1 cellular context compared by ENCODE assay signal in the genomic region with DNA sequence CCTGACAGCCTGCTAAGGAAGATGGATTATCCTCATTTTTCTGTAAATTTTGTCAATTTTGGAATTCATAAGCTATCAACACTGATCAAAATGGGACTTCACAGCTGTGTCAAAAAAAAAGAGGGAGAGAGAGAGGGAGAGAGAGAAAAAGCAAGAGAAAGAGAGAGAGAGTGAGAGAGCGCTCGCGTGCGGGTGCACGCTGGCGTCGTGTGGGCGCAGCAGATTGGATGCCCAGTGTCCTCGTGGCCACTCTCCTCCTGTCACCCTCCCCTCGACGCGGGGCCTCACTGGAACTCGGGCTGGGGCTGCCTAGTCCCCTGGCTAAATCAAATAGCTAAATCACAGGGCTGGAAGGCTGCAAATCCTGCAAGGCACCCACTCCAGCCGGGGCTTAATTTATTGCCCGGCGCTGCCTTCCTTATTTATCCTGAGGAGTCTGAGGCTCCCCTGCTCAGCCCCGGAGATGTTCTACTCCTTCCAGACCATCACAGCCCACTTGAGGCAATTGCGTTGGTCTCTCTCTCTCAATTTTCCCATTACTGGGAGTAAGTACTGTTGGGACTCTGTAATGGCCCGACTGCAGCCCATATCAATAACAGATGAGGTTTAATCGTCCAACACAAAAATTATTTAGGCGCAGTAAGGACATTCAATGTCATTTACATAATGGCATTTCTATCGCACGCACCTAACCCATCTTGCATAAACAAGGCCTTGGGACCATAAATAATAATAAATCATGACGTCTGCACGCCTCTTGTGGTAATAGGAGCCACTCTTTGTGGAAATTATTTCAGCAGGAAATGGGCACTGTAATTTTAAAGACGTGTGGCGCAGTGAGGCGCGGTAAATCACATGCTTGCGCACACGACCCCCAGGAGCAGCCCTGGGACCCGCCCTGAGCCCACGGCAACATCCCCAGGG.
TF ChIP-seq lines count a peak whose summit lies in the region.

No MANE protein-coding gene starts in this region.

TF ChIP-seq in HEK293, 187 proteins besides CTCF, POLR2A, EP300 and RAD21 (continued from another document):
- peak; percentile 65 for TF ChIP-seq OSR2 (tag by site-specific recombination; IDR thresholded peaks at IDR 0.05)
- TF ChIP-seq ZNF324 (tag by site-specific recombination; IDR thresholded peaks at IDR 0.05), result 0 out of 2 replicates have a peak, but pooled peaks have one; percentile 20
- no peak for TF ChIP-seq ZNF791 (tag by site-specific recombination; IDR thresholded peaks at IDR 0.05)
- TF ChIP-seq WT1 (tag by site-specific recombination; IDR thresholded peaks at IDR 0.05), result 0 out of 2 replicates have a peak, but pooled peaks have one; percentile 24
- peak; percentile 66 for TF ChIP-seq ZNF629 (tag by site-specific recombination; IDR thresholded peaks at IDR 0.05)
- TF ChIP-seq, protein P1, sequence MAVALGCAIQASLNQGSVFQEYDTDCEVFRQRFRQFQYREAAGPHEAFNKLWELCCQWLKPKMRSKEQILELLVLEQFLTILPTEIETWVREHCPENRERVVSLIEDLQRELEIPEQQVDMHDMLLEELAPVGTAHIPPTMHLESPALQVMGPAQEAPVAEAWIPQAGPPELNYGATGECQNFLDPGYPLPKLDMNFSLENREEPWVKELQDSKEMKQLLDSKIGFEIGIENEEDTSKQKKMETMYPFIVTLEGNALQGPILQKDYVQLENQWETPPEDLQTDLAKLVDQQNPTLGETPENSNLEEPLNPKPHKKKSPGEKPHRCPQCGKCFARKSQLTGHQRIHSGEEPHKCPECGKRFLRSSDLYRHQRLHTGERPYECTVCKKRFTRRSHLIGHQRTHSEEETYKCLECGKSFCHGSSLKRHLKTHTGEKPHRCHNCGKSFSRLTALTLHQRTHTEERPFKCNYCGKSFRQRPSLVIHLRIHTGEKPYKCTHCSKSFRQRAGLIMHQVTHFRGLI (tag by site-specific recombination; IDR thresholded peaks at IDR 0.05), result no peak
- TF ChIP-seq ZBTB8A (tag by site-specific recombination; IDR thresholded peaks at IDR 0.05), result peak; percentile 73
- TF ChIP-seq ZBTB21 (tag by site-specific recombination; IDR thresholded peaks at IDR 0.05), result 0 out of 2 replicates have a peak, but pooled peaks have one; percentile 14
- TF ChIP-seq, protein P2, sequence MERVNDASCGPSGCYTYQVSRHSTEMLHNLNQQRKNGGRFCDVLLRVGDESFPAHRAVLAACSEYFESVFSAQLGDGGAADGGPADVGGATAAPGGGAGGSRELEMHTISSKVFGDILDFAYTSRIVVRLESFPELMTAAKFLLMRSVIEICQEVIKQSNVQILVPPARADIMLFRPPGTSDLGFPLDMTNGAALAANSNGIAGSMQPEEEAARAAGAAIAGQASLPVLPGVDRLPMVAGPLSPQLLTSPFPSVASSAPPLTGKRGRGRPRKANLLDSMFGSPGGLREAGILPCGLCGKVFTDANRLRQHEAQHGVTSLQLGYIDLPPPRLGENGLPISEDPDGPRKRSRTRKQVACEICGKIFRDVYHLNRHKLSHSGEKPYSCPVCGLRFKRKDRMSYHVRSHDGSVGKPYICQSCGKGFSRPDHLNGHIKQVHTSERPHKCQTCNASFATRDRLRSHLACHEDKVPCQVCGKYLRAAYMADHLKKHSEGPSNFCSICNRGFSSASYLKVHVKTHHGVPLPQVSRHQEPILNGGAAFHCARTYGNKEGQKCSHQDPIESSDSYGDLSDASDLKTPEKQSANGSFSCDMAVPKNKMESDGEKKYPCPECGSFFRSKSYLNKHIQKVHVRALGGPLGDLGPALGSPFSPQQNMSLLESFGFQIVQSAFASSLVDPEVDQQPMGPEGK (tag by site-specific recombination; IDR thresholded peaks at IDR 0.05), result peak; percentile 36; the same call in 1 of the 2 replicates
- no peak for TF ChIP-seq ZNF654 (tag by site-specific recombination; IDR thresholded peaks at IDR 0.05; ENCODE audit: low read depth)
- TF ChIP-seq ZNF843 (tag by site-specific recombination; IDR thresholded peaks at IDR 0.05), result no peak
- TF ChIP-seq, protein P3, sequence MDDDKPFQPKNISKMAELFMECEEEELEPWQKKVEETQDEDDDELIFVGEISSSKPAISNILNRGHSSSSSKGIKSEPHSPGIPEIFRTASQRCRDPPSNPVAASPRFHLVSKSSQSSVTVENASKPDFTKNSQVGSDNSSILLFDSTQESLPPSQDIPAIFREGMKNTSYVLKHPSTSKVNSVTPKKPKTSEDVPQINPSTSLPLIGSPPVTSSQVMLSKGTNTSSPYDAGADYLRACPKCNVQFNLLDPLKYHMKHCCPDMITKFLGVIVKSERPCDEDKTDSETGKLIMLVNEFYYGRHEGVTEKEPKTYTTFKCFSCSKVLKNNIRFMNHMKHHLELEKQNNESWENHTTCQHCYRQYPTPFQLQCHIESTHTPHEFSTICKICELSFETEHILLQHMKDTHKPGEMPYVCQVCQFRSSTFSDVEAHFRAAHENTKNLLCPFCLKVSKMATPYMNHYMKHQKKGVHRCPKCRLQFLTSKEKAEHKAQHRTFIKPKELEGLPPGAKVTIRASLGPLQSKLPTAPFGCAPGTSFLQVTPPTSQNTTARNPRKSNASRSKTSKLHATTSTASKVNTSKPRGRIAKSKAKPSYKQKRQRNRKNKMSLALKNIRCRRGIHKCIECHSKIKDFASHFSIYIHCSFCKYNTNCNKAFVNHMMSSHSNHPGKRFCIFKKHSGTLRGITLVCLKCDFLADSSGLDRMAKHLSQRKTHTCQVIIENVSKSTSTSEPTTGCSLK (tag by site-specific recombination; IDR thresholded peaks at IDR 0.05), result no peak
- TF ChIP-seq, protein P4, sequence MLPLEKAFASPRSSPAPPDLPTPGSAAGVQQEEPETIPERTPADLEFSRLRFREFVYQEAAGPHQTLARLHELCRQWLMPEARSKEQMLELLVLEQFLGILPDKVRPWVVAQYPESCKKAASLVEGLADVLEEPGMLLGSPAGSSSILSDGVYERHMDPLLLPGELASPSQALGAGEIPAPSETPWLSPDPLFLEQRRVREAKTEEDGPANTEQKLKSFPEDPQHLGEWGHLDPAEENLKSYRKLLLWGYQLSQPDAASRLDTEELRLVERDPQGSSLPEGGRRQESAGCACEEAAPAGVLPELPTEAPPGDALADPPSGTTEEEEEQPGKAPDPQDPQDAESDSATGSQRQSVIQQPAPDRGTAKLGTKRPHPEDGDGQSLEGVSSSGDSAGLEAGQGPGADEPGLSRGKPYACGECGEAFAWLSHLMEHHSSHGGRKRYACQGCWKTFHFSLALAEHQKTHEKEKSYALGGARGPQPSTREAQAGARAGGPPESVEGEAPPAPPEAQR (tag by site-specific recombination; IDR thresholded peaks at IDR 0.05), result no peak
- TF ChIP-seq ZEB2 (tag by site-specific recombination; IDR thresholded peaks at IDR 0.05), result 0 out of 2 replicates have a peak, but pooled peaks have one; percentile 58
